Comparison of ENCODE assay signal across 1 cellular context in the genomic region with DNA sequence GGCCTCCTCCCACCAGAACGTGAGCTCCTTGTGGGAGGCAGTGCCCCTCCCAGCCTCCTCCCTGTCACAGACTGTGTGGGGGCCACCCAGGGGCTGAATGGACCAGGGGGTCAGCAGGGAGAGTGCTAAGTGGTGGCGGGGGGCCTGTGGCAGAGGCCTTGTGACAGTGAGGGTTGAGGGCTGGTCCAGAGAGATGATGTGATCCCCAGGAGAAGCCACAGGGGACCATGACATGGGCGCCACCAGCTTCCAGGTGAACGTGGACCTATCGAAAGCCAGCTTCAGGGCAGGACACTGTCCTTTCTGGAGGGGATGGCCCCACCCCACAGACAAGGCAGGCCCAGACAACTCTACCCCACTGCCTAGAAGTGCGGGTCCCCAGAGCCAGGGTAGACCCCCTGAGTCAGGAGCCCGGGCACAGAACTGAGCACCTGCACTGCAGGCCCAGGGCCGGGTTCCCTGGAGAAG.
TF ChIP-seq lines count a peak whose summit lies in the region.

No MANE protein-coding gene starts in this region.

TF ChIP-seq in PFSK-1, 5 proteins besides CTCF, POLR2A, EP300 and RAD21:
- TF ChIP-seq SIN3A (IDR thresholded peaks at IDR 0.05; ENCODE audit: borderline replicate concordance, insufficient read depth, low read length) (no peak), POLR2AphosphoS5 (IDR thresholded peaks at IDR 0.05; ENCODE audit: low read depth, low read length) (peak; percentile 8; the same call in 1 of the 2 replicates)
- TF ChIP-seq, protein P1, sequence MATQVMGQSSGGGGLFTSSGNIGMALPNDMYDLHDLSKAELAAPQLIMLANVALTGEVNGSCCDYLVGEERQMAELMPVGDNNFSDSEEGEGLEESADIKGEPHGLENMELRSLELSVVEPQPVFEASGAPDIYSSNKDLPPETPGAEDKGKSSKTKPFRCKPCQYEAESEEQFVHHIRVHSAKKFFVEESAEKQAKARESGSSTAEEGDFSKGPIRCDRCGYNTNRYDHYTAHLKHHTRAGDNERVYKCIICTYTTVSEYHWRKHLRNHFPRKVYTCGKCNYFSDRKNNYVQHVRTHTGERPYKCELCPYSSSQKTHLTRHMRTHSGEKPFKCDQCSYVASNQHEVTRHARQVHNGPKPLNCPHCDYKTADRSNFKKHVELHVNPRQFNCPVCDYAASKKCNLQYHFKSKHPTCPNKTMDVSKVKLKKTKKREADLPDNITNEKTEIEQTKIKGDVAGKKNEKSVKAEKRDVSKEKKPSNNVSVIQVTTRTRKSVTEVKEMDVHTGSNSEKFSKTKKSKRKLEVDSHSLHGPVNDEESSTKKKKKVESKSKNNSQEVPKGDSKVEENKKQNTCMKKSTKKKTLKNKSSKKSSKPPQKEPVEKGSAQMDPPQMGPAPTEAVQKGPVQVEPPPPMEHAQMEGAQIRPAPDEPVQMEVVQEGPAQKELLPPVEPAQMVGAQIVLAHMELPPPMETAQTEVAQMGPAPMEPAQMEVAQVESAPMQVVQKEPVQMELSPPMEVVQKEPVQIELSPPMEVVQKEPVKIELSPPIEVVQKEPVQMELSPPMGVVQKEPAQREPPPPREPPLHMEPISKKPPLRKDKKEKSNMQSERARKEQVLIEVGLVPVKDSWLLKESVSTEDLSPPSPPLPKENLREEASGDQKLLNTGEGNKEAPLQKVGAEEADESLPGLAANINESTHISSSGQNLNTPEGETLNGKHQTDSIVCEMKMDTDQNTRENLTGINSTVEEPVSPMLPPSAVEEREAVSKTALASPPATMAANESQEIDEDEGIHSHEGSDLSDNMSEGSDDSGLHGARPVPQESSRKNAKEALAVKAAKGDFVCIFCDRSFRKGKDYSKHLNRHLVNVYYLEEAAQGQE (IDR thresholded peaks at IDR 0.05; ENCODE audit: insufficient read depth in 1 of 2, low read depth in 2 of 2, low read length in 2 of 2) = no peak
